ENCODE assay signal across 8 cellular contexts in genomic region chr4:40316782-40317635, GRCh38. TPM values are rescaled to one million over a fixed set of nuclear protein-coding genes. Genes with fewer than 3 reads are reported as not detected.
DNase-seq lines count a peak whose midpoint lies in the region; ATAC-seq and TF ChIP-seq lines count a peak whose summit lies in the region.

No MANE protein-coding gene starts in this region.

- H3K27me3 Mint-ChIP-seq in T-cell = no peaks in the 10 kb centered on the region

- H3K4me1 Mint-ChIP-seq in T-cell = peaks cover 44 to 61% (median 60%) of the 10 kb centered on the region in 3 donors

- CTCF ChIA-PET in T-cell (lab: Charles Lee) = interaction anchor here (0.6 to 2.5 kb wide), 46 partner anchors 9 to 261 kb away, joined by 3 to 33 read pairs (median 6); partner anchors contain the start of gene N4BP2 (in 2 of the 2)

- H3K9me3 Mint-ChIP-seq in T-cell = no peaks in the 10 kb centered on the region

- H3K4me3 Mint-ChIP-seq in T-cell = peak overlapping the region; percentile 75 to 83 (median 76)

- no peaks in the 10 kb centered on the region for H3K36me3 Mint-ChIP-seq in T-cell

- peak; percentile 74 for TF ChIP-seq CTCF in GM12874 (IDR thresholded peaks at IDR 0.05; ENCODE audit: insufficient read depth, low read depth, low read length)

- POLR2A ChIA-PET in T-cell (lab: Charles Lee) = interaction anchor here (0.5 to 2.0 kb wide), 19 partner anchors 9 to 859 kb away, joined by 3 to 12 read pairs (median 4); partner anchors contain the start of gene RHOH (in 1 of the 2)

- DNase-seq in T-cell = peak; percentile 26 to 69 (median 50)
- peak; percentile 86 for DNase-seq in cerebellar cortex (ENCODE audit: low spot score)
- DNase-seq in left lobe of liver (ENCODE audit: low spot score) = peak; percentile 57
- peak; percentile 34 to 41 for DNase-seq in stimulated activated CD4-positive, alpha-beta T cell treated with anti-CD3 and anti-CD28 coated beads, Interleukin-4, amount 100 ng/mL, for 48 hours (ENCODE audit: low read depth in 2 of 2)
- DNase-seq in NCI-H1417 (lab: John Stamatoyannopoulos, UW) = no peak

- H3K27ac Mint-ChIP-seq in T-cell = peak overlapping the region; percentile 95 to 98

- peak; percentile 61 for ATAC-seq in HG02943 (IDR thresholded peaks at IDR 0.05; ENCODE audit: low read depth, unreplicated experiment)
- peak; percentile 64 to 77 (median 77) for ATAC-seq in T-cell (replicated peaks in 1 of 4)
- ATAC-seq in left lobe of liver = peak; percentile 96
- no peak for ATAC-seq in GM19467 (IDR thresholded peaks at IDR 0.05; ENCODE audit: unreplicated experiment)

RNA-seq across cellular contexts. Expression of gene CHRNA9, which starts 18.1 kb away (rescaled TPM):
- total RNA-seq in T-cell (under 1 TPM in 3 of 5 donors, not detected in 2; 0.10 to 0.23 (median 0.15) TPM), left lobe of liver (not detected)

Comparison
In these comparisons a context has a peak if more than half of its experiments do, and no peak if none do; other contexts are left out.
1. DNase-seq: peak in T-cell (34 of 34), cerebellar cortex (single experiment), left lobe of liver (single experiment) and stimulated activated CD4-positive, alpha-beta T cell treated with anti-CD3 and anti-CD28 coated beads, Interleukin-4, amount 100 ng/mL, for 48 hours (2 of 2); none in NCI-H1417 (0 of 3).